Comparison of ENCODE assay signal across 8 cellular contexts in the genomic region with DNA sequence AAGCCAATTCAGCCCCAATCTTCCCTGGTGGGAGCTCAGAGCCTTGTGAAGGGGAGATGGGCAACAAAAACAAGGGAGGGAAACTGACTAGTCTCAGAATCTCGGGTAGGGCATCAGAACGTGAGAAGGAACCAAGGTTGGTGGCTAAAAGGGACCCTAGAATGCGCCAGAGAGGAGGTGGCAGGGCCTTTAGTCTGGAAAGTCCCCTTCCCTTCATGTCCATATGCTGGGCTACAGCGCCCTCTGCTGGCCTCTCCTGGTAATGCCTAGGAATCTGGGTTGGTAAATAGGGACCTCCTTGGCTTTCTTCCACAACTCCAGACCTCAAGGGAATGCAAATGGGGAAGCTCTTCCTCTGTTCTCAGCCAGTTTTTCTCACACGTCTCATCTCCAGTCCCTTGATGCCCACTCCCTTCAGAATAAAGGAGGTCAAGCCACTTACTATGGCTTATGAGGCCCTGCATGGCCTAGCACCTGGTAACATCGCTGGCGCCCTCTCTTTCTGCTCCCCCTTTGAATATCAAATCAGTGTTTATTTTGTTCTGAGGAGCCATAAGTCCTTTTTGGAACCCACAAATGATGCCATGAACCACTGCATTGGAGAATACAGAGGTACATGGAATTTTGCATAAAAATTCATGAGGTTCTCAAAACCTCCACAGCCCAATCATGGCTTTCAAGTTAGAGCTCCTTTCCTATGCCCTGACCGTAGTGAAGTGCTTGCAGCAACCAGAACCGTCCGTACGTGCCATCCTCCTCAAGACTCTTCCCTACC. TPM values are rescaled to one million over a fixed set of nuclear protein-coding genes. Genes with fewer than 3 reads are reported as not detected.
A peak's percentile ranks its signal among the peaks of the same experiment; 100 is the strongest.
DNase-seq lines count a peak whose midpoint lies in the region; ATAC-seq, FAIRE-seq and TF ChIP-seq lines count a peak whose summit lies in the region.

No MANE protein-coding gene starts in this region.

- DNase-seq in AG09309 (ENCODE audit: low read depth) (no peak), NCI-H1436 (lab: John Stamatoyannopoulos, UW) (peak; percentile 69), T-helper 1 cell (peak; percentile 79 to 95 (median 86)), amniotic stem cell (lab: John Stamatoyannopoulos, UW) (peak; percentile 80), left ventricle myocardium superior (peak; percentile 96), putamen (ENCODE audit: low spot score) (peak; percentile 84), urothelium cell line (ENCODE audit: low spot score) (peak; percentile 75)

- ATAC-seq in GM19455 (IDR thresholded peaks at IDR 0.05; ENCODE audit: unreplicated experiment) (peak; percentile 50), left ventricle myocardium superior (peak; percentile 74)

- H3K4me3 ChIP-seq in AG09309 (ENCODE audit: control insufficient read depth, low read depth, low read length): peak overlapping the region; percentile 85

- no peak for FAIRE-seq in urothelium cell line (lab: Jason Lieb, UNC)

- peak; percentile 93 for TF ChIP-seq CTCF in AG09309 (IDR thresholded peaks at IDR 0.05; ENCODE audit: control insufficient read depth, insufficient read depth, low read depth, low read length, missing control alignments)

- intact Hi-C loops in left ventricle myocardium superior (cut with micrococcal nuclease): no loop called here

RNA-seq across cellular contexts. Expression of a gene that starts 1.3 kb away (rescaled TPM):
- total RNA-seq in left ventricle myocardium superior: 15.9 TPM

RNA-seq across cellular contexts. Expression of a gene that starts 44.5 kb away (rescaled TPM):
- total RNA-seq in left ventricle myocardium superior: 128 TPM

RNA-seq across cellular contexts. Expression of a gene that starts 45.1 kb away (rescaled TPM):
- 13.2 TPM for total RNA-seq in left ventricle myocardium superior

RNA-seq across cellular contexts. Expression of a gene that starts 55.3 kb away (rescaled TPM):
- total RNA-seq in left ventricle myocardium superior: 3.7 TPM
